34 cellular contexts compared by ENCODE assay signal in the genomic region with DNA sequence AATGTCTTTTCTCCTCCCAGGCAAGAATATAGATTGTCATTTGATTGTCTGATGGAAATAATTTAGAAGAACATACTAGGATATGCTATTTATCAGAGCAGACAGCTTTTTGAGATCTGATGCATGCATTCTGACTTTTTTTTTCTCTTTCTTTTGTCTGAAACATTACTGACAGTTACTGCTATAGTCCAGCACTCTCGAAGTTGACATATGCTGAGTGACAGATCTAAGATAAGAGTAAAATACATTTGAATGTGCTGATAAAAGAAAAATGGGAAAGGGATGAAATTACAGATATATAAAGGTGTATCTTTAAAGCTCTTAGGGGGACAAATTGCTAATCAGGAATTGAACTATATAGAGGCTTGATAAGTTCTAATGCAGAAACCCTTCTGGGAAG.
"Had no signal": no experiment of that assay in that cellular context is flagged by ENCODE, and none has a peak within 500 bp of the region (broad histone marks: within the 10 kb centered on the region; RNA-seq: fewer than 3 reads in every experiment).

No MANE protein-coding gene starts in this region.

- H3K9me3 ChIP-seq: MG63 had no signal

- H3K27me3 ChIP-seq: MG63 had no signal

- H3K9ac ChIP-seq: KMS-11 had no signal

- H3K4me2 ChIP-seq: KMS-11 had no signal

- H3K27ac ChIP-seq: KMS-11 had no signal

- H3K4me3 ChIP-seq: MG63 had no signal

- DNase-seq: Karpas-422, Kasumi-1, KG1, MG63, MM.1S, MV-4-11, NCI-H1048, NCI-H1092, NCI-H1092 treated with DMSO at 0.1 percent for 48 hours, NCI-H1105, NCI-H1105 treated with DMSO at 0.1 percent for 48 hours, NCI-H1417, NCI-H1417 treated with DMSO at 0.1 percent for 48 hours, NCI-H1436, NCI-H1436 treated with DMSO at 0.1 percent for 48 hours, NCI-H146, NCI-H1694, NCI-H1694 treated with DMSO at 0.1 percent for 48 hours, NCI-H187, NCI-H187 treated with DMSO at 0.1 percent for 48 hours, NCI-H1930, NCI-H2029, NCI-H2029 treated with DMSO at 0.1 percent for 48 hours, NCI-H2081, NCI-H2081 treated with DMSO at 0.1 percent for 48 hours, NCI-H2107, NCI-H2171, NCI-H2171 treated with DMSO at 0.1 percent for 48 hours, NCI-H2227 treated with DMSO at 0.1 percent for 48 hours, NCI-H226, NCI-H345, NCI-H446, NCI-H446 treated with DMSO at 0.1 percent for 48 hours had no signal

- H3K36me3 ChIP-seq: MG63 had no signal
